In the genomic region with DNA sequence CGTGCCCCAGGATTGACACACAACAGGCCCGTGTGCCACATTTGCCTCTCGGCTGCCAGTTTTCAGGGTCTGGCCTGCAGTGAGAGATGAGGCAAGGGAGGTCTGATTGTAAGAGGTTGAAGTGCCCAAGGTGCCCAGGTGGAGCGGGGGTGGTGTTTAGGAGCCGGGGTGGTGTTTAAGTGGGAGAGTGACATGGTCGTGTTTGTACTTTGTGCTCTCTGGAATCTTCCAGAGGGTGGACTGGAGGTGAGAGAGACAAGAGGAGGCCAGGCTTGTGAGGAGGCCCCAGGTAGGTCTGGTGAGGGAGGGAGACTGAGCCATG, we compare ENCODE assay signal across 21 cellular contexts. TPM values are rescaled to one million over a fixed set of nuclear protein-coding genes. Genes with fewer than 3 reads are reported as not detected.
DNase-seq lines count a peak whose midpoint lies in the region; ATAC-seq lines count a peak whose summit lies in the region.
"Had no signal": no experiment of that assay in that cellular context is flagged by ENCODE, and none has a peak within 500 bp of the region (broad histone marks: within the 10 kb centered on the region; RNA-seq: fewer than 3 reads in every experiment).

No MANE protein-coding gene starts in this region.

- H3K9me3 ChIP-seq in T-helper 17 cell (ENCODE audit: control insufficient read depth, low read length, poor library complexity, severe bottlenecking): no peaks in the 10 kb centered on the region
- H3K9me3 ChIP-seq: BLaER1, suprapubic skin had no signal

- DNase-seq in activated CD4-positive, alpha-beta T cell treated with anti-CD3 and anti-CD28 coated beads, Interleukin-2, amount 10 ng/mL, durations not matched to agents 7 days and 5 days: no peak
- DNase-seq in activated CD4-positive, alpha-beta T cell treated with anti-CD3 and anti-CD28 coated beads, Interleukin-2, amount 50 U/mL, for 48 hours: no peak
- DNase-seq in T-helper 17 cell (no peak), left lobe of liver (ENCODE audit: low spot score) (no peak)
- no peak for DNase-seq in stimulated activated effector memory CD8-positive, alpha-beta T cell treated with anti-CD3 and anti-CD28 coated beads, Interleukin-12 subunit alpha, Interleukin-12 subunit beta, amount 100 ng/mL, for 72 hours (ENCODE audit: low spot score in 2 of 2)
- no peak for DNase-seq in activated CD4-positive, alpha-beta memory T cell treated with anti-CD3 and anti-CD28 coated beads for 36 hours
- no peak for DNase-seq in activated effector memory CD4-positive, alpha-beta T cell treated with anti-CD3 and anti-CD28 coated beads, Interleukin-2, amount 50 U/mL, for 16 hours
- DNase-seq: activated gamma-delta T cell, anterior cingulate cortex, foreskin keratinocyte, NCI-H1436, NCI-H2171, NCI-H774 had no signal

- CTCF ChIA-PET in activated CD4-positive, alpha-beta T cell treated with anti-CD3 and anti-CD28 coated beads, Interleukin-2, amount 10 ng/mL, durations not matched to agents 7 days and 5 days (lab: Charles Lee): interaction anchor here (1.0 to 2.4 kb wide), 4 partner anchors 10 to 97 kb away, joined by 3 to 8 read pairs (median 4); a partner anchor contains a TSS
- CTCF ChIA-PET in activated CD4-positive, alpha-beta memory T cell treated with anti-CD3 and anti-CD28 coated beads for 36 hours (lab: Charles Lee): interaction anchor here (1.1 to 4.3 kb wide), 3 partner anchors 41 to 146 kb away, joined by 3 to 32 read pairs (median 7); a partner anchor contains a TSS

- no peaks in the 10 kb centered on the region for H3K9me3 Mint-ChIP-seq in activated CD4-positive, alpha-beta T cell treated with anti-CD3 and anti-CD28 coated beads, Interleukin-2, amount 10 ng/mL, durations not matched to agents 7 days and 5 days
- H3K9me3 Mint-ChIP-seq in stimulated activated effector memory CD8-positive, alpha-beta T cell treated with anti-CD3 and anti-CD28 coated beads, Interleukin-12 subunit alpha, Interleukin-12 subunit beta, amount 100 ng/mL, for 72 hours: no peaks in the 10 kb centered on the region
- H3K9me3 Mint-ChIP-seq in activated CD4-positive, alpha-beta memory T cell treated with anti-CD3 and anti-CD28 coated beads for 36 hours: no peaks in the 10 kb centered on the region

- H3K27ac Mint-ChIP-seq in activated CD4-positive, alpha-beta T cell treated with anti-CD3 and anti-CD28 coated beads, Interleukin-2, amount 10 ng/mL, durations not matched to agents 7 days and 5 days: peak overlapping the region; percentile 50
- peak overlapping the region; percentile 89 for H3K27ac Mint-ChIP-seq in T-helper 17 cell
- peak overlapping the region; percentile 46 for H3K27ac Mint-ChIP-seq in stimulated activated effector memory CD8-positive, alpha-beta T cell treated with anti-CD3 and anti-CD28 coated beads, Interleukin-12 subunit alpha, Interleukin-12 subunit beta, amount 100 ng/mL, for 72 hours
- H3K27ac Mint-ChIP-seq in activated CD4-positive, alpha-beta memory T cell treated with anti-CD3 and anti-CD28 coated beads for 36 hours: no peak overlapping the region

- no peaks in the 10 kb centered on the region for H3K36me3 Mint-ChIP-seq in activated CD4-positive, alpha-beta T cell treated with anti-CD3 and anti-CD28 coated beads, Interleukin-2, amount 10 ng/mL, durations not matched to agents 7 days and 5 days (ENCODE audit: low read depth)
- no peaks in the 10 kb centered on the region for H3K36me3 Mint-ChIP-seq in T-helper 17 cell (ENCODE audit: low read depth)
- no peaks in the 10 kb centered on the region for H3K36me3 Mint-ChIP-seq in stimulated activated effector memory CD8-positive, alpha-beta T cell treated with anti-CD3 and anti-CD28 coated beads, Interleukin-12 subunit alpha, Interleukin-12 subunit beta, amount 100 ng/mL, for 72 hours
- H3K36me3 Mint-ChIP-seq in activated CD4-positive, alpha-beta memory T cell treated with anti-CD3 and anti-CD28 coated beads for 36 hours: no peaks in the 10 kb centered on the region

- no peaks in the 10 kb centered on the region for H3K27me3 Mint-ChIP-seq in activated CD4-positive, alpha-beta T cell treated with anti-CD3 and anti-CD28 coated beads, Interleukin-2, amount 10 ng/mL, durations not matched to agents 7 days and 5 days
- no peaks in the 10 kb centered on the region for H3K27me3 Mint-ChIP-seq in T-helper 17 cell
- no peaks in the 10 kb centered on the region for H3K27me3 Mint-ChIP-seq in activated CD4-positive, alpha-beta memory T cell treated with anti-CD3 and anti-CD28 coated beads for 36 hours

- H3K4me1 Mint-ChIP-seq in activated CD4-positive, alpha-beta T cell treated with anti-CD3 and anti-CD28 coated beads, Interleukin-2, amount 10 ng/mL, durations not matched to agents 7 days and 5 days: peaks cover 11% of the 10 kb centered on the region
- peaks cover 23% of the 10 kb centered on the region for H3K4me1 Mint-ChIP-seq in T-helper 17 cell
- H3K4me1 Mint-ChIP-seq in stimulated activated effector memory CD8-positive, alpha-beta T cell treated with anti-CD3 and anti-CD28 coated beads, Interleukin-12 subunit alpha, Interleukin-12 subunit beta, amount 100 ng/mL, for 72 hours: peaks cover 27% of the 10 kb centered on the region
- H3K4me1 Mint-ChIP-seq in activated CD4-positive, alpha-beta memory T cell treated with anti-CD3 and anti-CD28 coated beads for 36 hours (ENCODE audit: low read depth): peaks cover 21% of the 10 kb centered on the region

- POLR2A ChIA-PET in activated CD4-positive, alpha-beta T cell treated with anti-CD3 and anti-CD28 coated beads, Interleukin-2, amount 10 ng/mL, durations not matched to agents 7 days and 5 days (lab: Charles Lee): no interaction called here
- POLR2A ChIA-PET in activated CD4-positive, alpha-beta memory T cell treated with anti-CD3 and anti-CD28 coated beads for 36 hours (lab: Charles Lee): interaction anchor here (0.6 kb wide), 1 partner anchor 107 kb away, joined by 4 read pairs; no protein-coding TSS in a partner anchor

- no peak overlapping the region for H3K4me3 Mint-ChIP-seq in activated CD4-positive, alpha-beta T cell treated with anti-CD3 and anti-CD28 coated beads, Interleukin-2, amount 10 ng/mL, durations not matched to agents 7 days and 5 days
- no peak overlapping the region for H3K4me3 Mint-ChIP-seq in T-helper 17 cell
- no peak overlapping the region for H3K4me3 Mint-ChIP-seq in stimulated activated effector memory CD8-positive, alpha-beta T cell treated with anti-CD3 and anti-CD28 coated beads, Interleukin-12 subunit alpha, Interleukin-12 subunit beta, amount 100 ng/mL, for 72 hours
- no peak overlapping the region for H3K4me3 Mint-ChIP-seq in activated CD4-positive, alpha-beta memory T cell treated with anti-CD3 and anti-CD28 coated beads for 36 hours

- no peak for ATAC-seq in T-helper 17 cell
- peak; percentile 5 for ATAC-seq in left lobe of liver
- ATAC-seq in stimulated activated effector memory CD8-positive, alpha-beta T cell treated with anti-CD3 and anti-CD28 coated beads, Interleukin-12 subunit alpha, Interleukin-12 subunit beta, amount 100 ng/mL, for 72 hours: no peak
- ATAC-seq in GM19328 (IDR thresholded peaks at IDR 0.05; ENCODE audit: unreplicated experiment): no peak

- intact Hi-C loops in activated CD4-positive, alpha-beta memory T cell treated with anti-CD3 and anti-CD28 coated beads for 36 hours (cut with micrococcal nuclease): no loop called here

RNA-seq across cellular contexts. Expression of a gene that starts 10.5 kb away (rescaled TPM):
- not detected for total RNA-seq in activated CD4-positive, alpha-beta T cell treated with anti-CD3 and anti-CD28 coated beads, Interleukin-2, amount 10 ng/mL, durations not matched to agents 7 days and 5 days
- total RNA-seq in T-helper 17 cell (not detected), left lobe of liver (not detected)
- not detected for total RNA-seq in activated CD4-positive, alpha-beta memory T cell treated with anti-CD3 and anti-CD28 coated beads for 36 hours
- total RNA-seq: A172; foreskin keratinocyte; G401; mucosa of gallbladder; osteocyte; T-helper 2 cell treated with Interferon-gamma antibody and Interleukin-4, amounts not matched to agents 100 ng/mL and 5 ng/mL, for 36 hours had no signal

RNA-seq across cellular contexts. Expression of a gene that starts 42.1 kb away (rescaled TPM):
- 1 to 10 TPM; 7.1 to 9.1 TPM for total RNA-seq in activated CD4-positive, alpha-beta T cell treated with anti-CD3 and anti-CD28 coated beads, Interleukin-2, amount 10 ng/mL, durations not matched to agents 7 days and 5 days
- 1 to 10 TPM; 7.8 to 7.9 TPM for total RNA-seq in T-helper 17 cell
- 11.7 TPM for total RNA-seq in left lobe of liver
- 10 to 100 TPM; 12.6 to 14.3 TPM for total RNA-seq in activated CD4-positive, alpha-beta memory T cell treated with anti-CD3 and anti-CD28 coated beads for 36 hours
